In the genomic region with DNA sequence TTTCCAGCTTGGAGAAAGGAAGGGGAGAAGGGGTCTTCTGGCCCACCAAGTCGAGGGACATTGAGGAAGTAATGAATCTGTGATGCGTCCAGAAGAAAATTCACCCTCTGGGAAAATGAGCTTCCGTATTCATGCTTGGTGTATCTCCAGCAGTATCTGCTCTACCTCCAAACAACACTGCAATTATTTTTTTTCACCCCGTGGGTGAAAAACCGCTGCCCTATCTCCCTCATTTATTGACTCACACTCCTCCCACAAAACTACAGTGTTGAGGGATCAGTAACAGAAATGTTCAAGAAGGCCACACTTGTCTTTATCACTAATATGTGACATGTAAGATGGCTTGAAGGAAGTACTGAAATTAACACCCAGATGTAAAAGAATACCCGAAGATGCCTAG, we compare ENCODE assay signal across 19 cellular contexts. TPM values are rescaled to one million over a fixed set of nuclear protein-coding genes. Genes with fewer than 3 reads are reported as not detected.
DNase-seq lines count a peak whose midpoint lies in the region; ATAC-seq and TF ChIP-seq lines count a peak whose summit lies in the region.
"Had no signal": no experiment of that assay in that cellular context is flagged by ENCODE, and none has a peak within 500 bp of the region (broad histone marks: within the 10 kb centered on the region; RNA-seq: fewer than 3 reads in every experiment).

No MANE protein-coding gene starts in this region.

- H3K4me1 Mint-ChIP-seq in activated CD4-positive, alpha-beta T cell treated with anti-CD3 and anti-CD28 coated beads, Interleukin-2, amount 10 ng/mL, durations not matched to agents 24 days and 14 days = peaks cover 4% of the 10 kb centered on the region

- H3K27ac Mint-ChIP-seq in activated CD4-positive, alpha-beta T cell treated with anti-CD3 and anti-CD28 coated beads, Interleukin-2, amount 10 ng/mL, durations not matched to agents 24 days and 14 days = peak overlapping the region; percentile 44
- H3K27ac Mint-ChIP-seq: activated CD4-positive, alpha-beta memory T cell treated with anti-CD3 and anti-CD28 coated beads, Interleukin-2, amount 10 ng/mL, durations not matched to agents 7 days and 5 days had no signal

- peaks cover 23% of the 10 kb centered on the region for H3K9me3 Mint-ChIP-seq in activated CD4-positive, alpha-beta T cell treated with anti-CD3 and anti-CD28 coated beads, Interleukin-2, amount 10 ng/mL, durations not matched to agents 24 days and 14 days
- H3K9me3 Mint-ChIP-seq: activated CD4-positive, alpha-beta memory T cell treated with anti-CD3 and anti-CD28 coated beads, Interleukin-2, amount 10 ng/mL, durations not matched to agents 7 days and 5 days had no signal

- peaks cover 74% of the 10 kb centered on the region for H3K27me3 Mint-ChIP-seq in activated CD4-positive, alpha-beta T cell treated with anti-CD3 and anti-CD28 coated beads, Interleukin-2, amount 10 ng/mL, durations not matched to agents 24 days and 14 days

- intact Hi-C loops in activated CD4-positive, alpha-beta T cell treated with anti-CD3 and anti-CD28 coated beads, Interleukin-2, amount 10 ng/mL, durations not matched to agents 24 days and 14 days (cut with micrococcal nuclease) = loop anchor here (10.0 kb wide), 2 partner anchors 914 to 1064 kb away; partner anchors contain the start of genes CYB5R4, RIPPLY2 and SNAP91

- TF ChIP-seq CTCF in cardiac fibroblast (IDR thresholded peaks at IDR 0.05; ENCODE audit: low read depth, low read length) (no peak), GM10266 (IDR thresholded peaks at IDR 0.05; ENCODE audit: control insufficient read depth, insufficient read depth, low read depth, missing control alignments) (no peak)

- peaks cover 7% of the 10 kb centered on the region for H3K36me3 Mint-ChIP-seq in activated CD4-positive, alpha-beta T cell treated with anti-CD3 and anti-CD28 coated beads, Interleukin-2, amount 10 ng/mL, durations not matched to agents 24 days and 14 days (ENCODE audit: low read depth)

- DNase-seq in activated CD4-positive, alpha-beta T cell treated with anti-CD3 and anti-CD28 coated beads, Interleukin-2, amount 10 ng/mL, durations not matched to agents 24 days and 14 days = no peak
- no peak for DNase-seq in activated CD4-positive, alpha-beta T cell treated with anti-CD3 and anti-CD28 coated beads, Interleukin-2, amount 50 U/mL, for 4 hours
- peak; percentile 41 for DNase-seq in NCI-H2227 treated with DMSO at 0.1 percent for 48 hours (lab: John Stamatoyannopoulos, UW)
- DNase-seq in cardiac fibroblast (ENCODE audit: low read depth in 2 of 2) = peak; percentile 46 to 60
- DNase-seq in skeletal muscle cell (ENCODE audit: low read depth) = no peak
- no peak for DNase-seq in ecto neural progenitor cell (ENCODE audit: low spot score)
- DNase-seq in GM10266 (ENCODE audit: extremely low spot score) = no peak
- DNase-seq: 8988T; activated CD4-positive, alpha-beta memory T cell treated with anti-CD3 and anti-CD28 coated beads, Interleukin-2, amount 10 ng/mL, durations not matched to agents 7 days and 5 days; activated naive CD4-positive, alpha-beta T cell; amygdala; lower lobe of right lung; NCI-H1436 treated with DMSO at 0.1 percent for 48 hours; occipital lobe; substantia nigra had no signal

- H3K4me3 ChIP-seq in cardiac fibroblast (replicated peaks in 1 of 2; ENCODE audit: low read depth in 2 of 2, low read length in 2 of 2) (peak overlapping the region in 1 of 2 donors; percentile 45), skeletal muscle cell (ENCODE audit: low read depth, low read length) (peak overlapping the region; percentile 44)
- H3K4me3 ChIP-seq: BLaER1 treated with 17β-estradiol and CSF1 and Interleukin-3, amounts not matched to agents 10 nM and 100 nM; lower lobe of right lung; vagina had no signal

- H3K4me3 Mint-ChIP-seq in activated CD4-positive, alpha-beta T cell treated with anti-CD3 and anti-CD28 coated beads, Interleukin-2, amount 10 ng/mL, durations not matched to agents 24 days and 14 days = no peak overlapping the region
- H3K4me3 Mint-ChIP-seq: activated CD4-positive, alpha-beta memory T cell treated with anti-CD3 and anti-CD28 coated beads, Interleukin-2, amount 10 ng/mL, durations not matched to agents 7 days and 5 days had no signal

- no peak for ATAC-seq in HG03457 (IDR thresholded peaks at IDR 0.05; ENCODE audit: unreplicated experiment)
- ATAC-seq: lower lobe of right lung had no signal

RNA-seq across cellular contexts. Expression of gene TBX18, which starts 4.8 kb away (rescaled TPM):
- not detected in 2 replicates for total RNA-seq in activated CD4-positive, alpha-beta T cell treated with anti-CD3 and anti-CD28 coated beads, Interleukin-2, amount 10 ng/mL, durations not matched to agents 24 days and 14 days
- total RNA-seq: activated CD4-positive, alpha-beta memory T cell treated with anti-CD3 and anti-CD28 coated beads, Interleukin-2, amount 10 ng/mL, durations not matched to agents 7 days and 5 days; T-helper 1 cell treated with Interleukin-12 subunit alpha and Interleukin-12 subunit beta and Interleukin-4 antibody, amounts not matched to agents 30 ng/mL and 1 ng/mL, for 36 hours had no signal

Comparison
In these comparisons a context has a peak if more than half of its experiments do, and no peak if none do; other contexts are left out.
1. DNase-seq: peak in NCI-H2227 treated with DMSO at 0.1 percent for 48 hours (single experiment) and cardiac fibroblast (2 of 2); none in activated CD4-positive, alpha-beta T cell treated with anti-CD3 and anti-CD28 coated beads, Interleukin-2, amount 10 ng/mL, durations not matched to agents 24 days and 14 days (single experiment), activated CD4-positive, alpha-beta T cell treated with anti-CD3 and anti-CD28 coated beads, Interleukin-2, amount 50 U/mL, for 4 hours (0 of 2), skeletal muscle cell (single experiment), ecto neural progenitor cell (single experiment) and GM10266 (single experiment).